16 cellular contexts compared by ENCODE assay signal in genomic region chr5:42552597-42552996, GRCh38.
A peak's percentile ranks its signal among the peaks of the same experiment; 100 is the strongest.
DNase-seq lines count a peak whose midpoint lies in the region; ATAC-seq and TF ChIP-seq lines count a peak whose summit lies in the region.
"Had no signal": no experiment of that assay in that cellular context is flagged by ENCODE, and none has a peak within 500 bp of the region (broad histone marks: within the 10 kb centered on the region; RNA-seq: fewer than 3 reads in every experiment).

No MANE protein-coding gene starts in this region.

- no peaks in the 10 kb centered on the region for H3K9me3 ChIP-seq in ascending aorta
- no peaks in the 10 kb centered on the region for H3K9me3 ChIP-seq in endodermal cell (ENCODE audit: control insufficient read depth, low read length)
- no peaks in the 10 kb centered on the region for H3K9me3 ChIP-seq in psoas muscle
- no peaks in the 10 kb centered on the region for H3K9me3 ChIP-seq in subcutaneous abdominal adipose tissue (ENCODE audit: control insufficient read depth in 5 of 5, low read length in 5 of 5)
- no peaks in the 10 kb centered on the region for H3K9me3 ChIP-seq in PC-3 (ENCODE audit: low read length)
- H3K9me3 ChIP-seq: HAP-1 had no signal

- no peaks in the 10 kb centered on the region for H3F3A ChIP-seq in PC-3 (ENCODE audit: low read length, unreplicated experiment)

- H3K27ac Mint-ChIP-seq in endodermal cell: no peak overlapping the region
- H3K27ac Mint-ChIP-seq: CD4-positive, alpha-beta memory T cell; HFFc6 had no signal

- H3K9me3 Mint-ChIP-seq in endodermal cell: no peaks in the 10 kb centered on the region

- H3K27me3 ChIP-seq in ascending aorta (no peaks in the 10 kb centered on the region), endodermal cell (ENCODE audit: control insufficient read depth, insufficient read depth, low read length, poor library complexity, severe bottlenecking) (peaks cover 83% of the 10 kb centered on the region), psoas muscle (ENCODE audit: insufficient read depth in 3 of 3, low read length in 2 of 3) (no peaks in the 10 kb centered on the region), subcutaneous abdominal adipose tissue (ENCODE audit: control insufficient read depth in 5 of 5, insufficient read depth in 4 of 5, low read length in 5 of 5) (no peaks in the 10 kb centered on the region), PC-3 (ENCODE audit: low read length) (no peaks in the 10 kb centered on the region)

- H3K4me1 Mint-ChIP-seq in endodermal cell: peaks cover 22% of the 10 kb centered on the region
- H3K4me1 Mint-ChIP-seq: CD4-positive, alpha-beta memory T cell had no signal

- H3K36me3 ChIP-seq in ascending aorta (no peaks in the 10 kb centered on the region), endodermal cell (ENCODE audit: control insufficient read depth, insufficient read depth, low read length) (no peaks in the 10 kb centered on the region), psoas muscle (ENCODE audit: insufficient read depth in 1 of 2, low read depth in 1 of 2) (no peaks in the 10 kb centered on the region), subcutaneous abdominal adipose tissue (ENCODE audit: control insufficient read depth in 5 of 5, insufficient read depth in 5 of 5, low read length in 5 of 5) (peaks cover 0 to 2% (median 0%) of the 10 kb centered on the region in 5 donors), PC-3 (ENCODE audit: low read depth, low read length) (no peaks in the 10 kb centered on the region)
- H3K36me3 ChIP-seq: HAP-1 had no signal

- no peaks in the 10 kb centered on the region for H4K20me1 ChIP-seq in PC-3 (ENCODE audit: low read length)

- peaks cover 82% of the 10 kb centered on the region for H3K27me3 Mint-ChIP-seq in endodermal cell (ENCODE audit: insufficient read depth)
- H3K27me3 Mint-ChIP-seq: CD4-positive, alpha-beta memory T cell had no signal

- DNase-seq in ascending aorta (ENCODE audit: low spot score in 2 of 2) (no peak), endodermal cell (no peak), psoas muscle (no peak), PC-3 (no peak)
- DNase-seq: C1 segment of cervical spinal cord; Calu3; CD4-positive, alpha-beta memory T cell; COR-L47; DMS53; DMS79 treated with DMSO at 0.1 percent for 48 hours; GF-D8; GOT3; HFFc6 had no signal

- CTCF ChIA-PET in PC-3 (lab: Charles Lee): no interaction called here

- H3K4me1 ChIP-seq in ascending aorta (peaks cover 0 to 18% of the 10 kb centered on the region in 2 donors), endodermal cell (ENCODE audit: control insufficient read depth, insufficient read depth, low read length) (peaks cover 5% of the 10 kb centered on the region), psoas muscle (peaks cover 46% of the 10 kb centered on the region), subcutaneous abdominal adipose tissue (ENCODE audit: control insufficient read depth in 5 of 5, insufficient read depth in 5 of 5, low read length in 5 of 5) (peaks cover 7 to 62% (median 41%) of the 10 kb centered on the region in 5 donors), PC-3 (ENCODE audit: insufficient read depth, low read length) (peaks cover 7% of the 10 kb centered on the region)
- H3K4me1 ChIP-seq: HAP-1 had no signal

- no peak overlapping the region for H2AFZ ChIP-seq in PC-3 (ENCODE audit: low read length)

- TF ChIP-seq CTCF in ascending aorta (IDR thresholded peaks at IDR 0.05) (no peak), endodermal cell (conservative IDR thresholded peaks at IDR 0.05) (no peak), psoas muscle (IDR thresholded peaks at IDR 0.05) (no peak), PC-3 (conservative IDR thresholded peaks at IDR 0.05; ENCODE audit: low read depth, low read length) (no peak)

- POLR2A ChIA-PET in PC-3 (lab: Charles Lee; ENCODE audit: unreplicated experiment): interaction anchor here (0.6 kb wide), 1 partner anchor 1090 kb away, joined by 3 read pairs; no protein-coding TSS in a partner anchor

- no peak for ATAC-seq in psoas muscle
- no peak for ATAC-seq in PC-3
- ATAC-seq in HG03135 (IDR thresholded peaks at IDR 0.05; ENCODE audit: unreplicated experiment): no peak

- H3K4me3 Mint-ChIP-seq in endodermal cell: no peak overlapping the region
- H3K4me3 Mint-ChIP-seq: CD4-positive, alpha-beta memory T cell; HFFc6 had no signal

- H3K27ac ChIP-seq in ascending aorta (peak overlapping the region; percentile 6 to 36), endodermal cell (ENCODE audit: low read depth, low read length) (no peak overlapping the region), psoas muscle (peak overlapping the region; percentile 84), subcutaneous abdominal adipose tissue (ENCODE audit: low read depth, low read length) (peak overlapping the region; percentile 5), PC-3 (ENCODE audit: low read length) (no peak overlapping the region)

- 100% methylated on average over 1 of the region's 1 CpG for WGBS in endodermal cell (ENCODE audit: insufficient coverage in 1 of 2, insufficient read length in 1 of 2), 2 experiments
- 92 to 100% (median 93%) methylated on average over 1 of the region's 1 CpG for WGBS in psoas muscle, 3 donors

- H3K9me2 ChIP-seq in PC-3 (replicated peaks; ENCODE audit: low read length): no peaks in the 10 kb centered on the region

- H3K4me3 ChIP-seq in ascending aorta (no peak overlapping the region), endodermal cell (ENCODE audit: low read length) (peak overlapping the region; percentile 36), psoas muscle (no peak overlapping the region), subcutaneous abdominal adipose tissue (ENCODE audit: low read depth in 1 of 5, low read length in 5 of 5) (no peak overlapping the region), PC-3 (ENCODE audit: low read length) (no peak overlapping the region)
- H3K4me3 ChIP-seq: HAP-1 had no signal

- no peak overlapping the region for H3K4me2 ChIP-seq in PC-3 (ENCODE audit: low read length)

- no TSS peak for BruUV-seq in PC-3 (replicated peaks; lab: Mats Ljungman, UMichigan)

- H3K36me3 Mint-ChIP-seq in endodermal cell (ENCODE audit: low read depth): no peaks in the 10 kb centered on the region
- H3K36me3 Mint-ChIP-seq: CD4-positive, alpha-beta memory T cell had no signal

- intact Hi-C loops in ascending aorta (cut with DNase I): no loop called here
- intact Hi-C loops in psoas muscle (cut with DNase I): no loop called here
- intact Hi-C loops in PC-3 (cut with micrococcal nuclease): no loop called here

- no peak overlapping the region for H3K9ac ChIP-seq in endodermal cell (ENCODE audit: extremely low read depth, low read length, poor library complexity, severe bottlenecking)
- no peak overlapping the region for H3K9ac ChIP-seq in subcutaneous abdominal adipose tissue (ENCODE audit: low read length in 5 of 5)
- no peak overlapping the region for H3K9ac ChIP-seq in PC-3 (ENCODE audit: low read length)

- H3K79me2 ChIP-seq in PC-3 (ENCODE audit: low read length): no peaks in the 10 kb centered on the region

Comparison
In these comparisons a context has a peak if more than half of its experiments do, and no peak if none do; other contexts are left out.
1. H3K27ac ChIP-seq: peak in ascending aorta (2 of 2), psoas muscle (single experiment) and subcutaneous abdominal adipose tissue (single experiment); none in endodermal cell (single experiment) and PC-3 (single experiment).